In the genomic region with DNA sequence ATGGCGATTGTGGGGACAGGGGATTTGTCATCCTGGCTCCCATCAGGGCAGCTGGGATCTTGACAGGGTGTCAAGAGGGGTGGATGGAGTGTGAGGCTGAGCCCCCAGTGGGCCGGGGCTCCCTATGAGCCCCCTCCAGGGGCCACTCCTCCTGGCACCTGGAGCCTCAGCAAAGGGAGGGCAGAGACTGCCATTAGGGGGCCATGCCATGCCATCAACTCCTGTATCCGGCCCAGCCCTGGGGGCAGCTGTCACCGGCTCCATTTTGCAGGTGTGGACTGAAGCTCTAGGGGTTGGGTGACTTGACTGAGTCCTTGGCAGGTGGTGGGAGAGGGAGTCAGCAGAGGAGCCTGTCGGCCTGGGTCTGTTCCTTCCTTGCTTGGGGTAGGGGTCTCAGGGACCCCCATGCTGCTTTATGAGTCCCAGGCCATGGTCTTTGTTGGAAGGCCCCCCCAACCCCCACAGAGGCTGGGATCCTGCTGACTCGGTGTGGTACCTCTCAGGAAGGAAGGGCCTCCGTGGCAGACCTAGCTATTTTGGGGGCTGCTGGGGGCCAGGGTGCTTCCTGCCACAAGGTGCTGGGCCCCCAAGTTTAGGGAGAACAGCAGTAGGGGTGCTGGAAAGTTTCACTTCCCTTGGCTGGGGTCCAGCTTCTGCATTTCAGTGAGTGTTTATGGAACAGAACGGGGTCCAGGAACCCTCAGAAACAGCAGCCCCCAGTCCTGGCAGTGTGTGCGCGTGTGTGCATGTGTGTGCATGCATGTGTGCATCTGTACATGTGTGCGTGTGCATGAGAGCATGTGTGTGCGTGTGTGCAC, we compare ENCODE assay signal across 13 cellular contexts. TPM values are rescaled to one million over a fixed set of nuclear protein-coding genes. Genes with fewer than 3 reads are reported as not detected.
A peak's percentile ranks its signal among the peaks of the same experiment; 100 is the strongest.
DNase-seq lines count a peak whose midpoint lies in the region; ATAC-seq and TF ChIP-seq lines count a peak whose summit lies in the region.
"Had no signal": no experiment of that assay in that cellular context is flagged by ENCODE, and none has a peak within 500 bp of the region (broad histone marks: within the 10 kb centered on the region; RNA-seq: fewer than 3 reads in every experiment).

No MANE protein-coding gene starts in this region.

- ATAC-seq in Panc1 = 0 out of 2 replicates have a peak, but pooled peaks have one; percentile 4
- ATAC-seq in GM19397 (IDR thresholded peaks at IDR 0.05; ENCODE audit: unreplicated experiment) = no peak
- ATAC-seq: left ventricle myocardium superior had no signal

- TF ChIP-seq CTCF in HEK293 (tag by site-specific recombination; IDR thresholded peaks at IDR 0.05) (no peak), Panc1 (IDR thresholded peaks at IDR 0.05) (no peak)

- H3K36me3 ChIP-seq in HEK293 (ENCODE audit: control insufficient read depth in 2 of 2, insufficient read depth in 1 of 2, low read length in 2 of 2) (no peaks in the 10 kb centered on the region), Panc1 (ENCODE audit: control insufficient read depth, insufficient read depth, low read length) (no peaks in the 10 kb centered on the region)
- H3K36me3 ChIP-seq: gastroesophageal sphincter had no signal

- H3K4me3 ChIP-seq in HEK293 (ENCODE audit: low read depth, low read length) (no peak overlapping the region), Panc1 (ENCODE audit: low read depth in 2 of 2, low read length in 2 of 2) (no peak overlapping the region)
- H3K4me3 ChIP-seq: gastroesophageal sphincter had no signal

- 0 out of 2 replicates have a peak, but pooled peaks cover 2% of the 10 kb centered on the region for H3K27me3 ChIP-seq in Panc1 (ENCODE audit: control insufficient read depth, insufficient read depth, low read length)
- H3K27me3 ChIP-seq in layer of hippocampus (ENCODE audit: control insufficient read depth, insufficient read depth, low read length) = no peaks in the 10 kb centered on the region
- H3K27me3 ChIP-seq: dorsolateral prefrontal cortex had no signal

- in situ Hi-C loops in Panc1 (cut with HindIII; ENCODE audit: low pct_unique_long_range_greater_than_20kb, low sequenced_read_pairs) = no loop called here

- BruUV-seq in Panc1 (replicated peaks; lab: Mats Ljungman, UMichigan) = no TSS peak

- DNase-seq in CD1c-positive myeloid dendritic cell (ENCODE audit: extremely low spot score) (peak; percentile 66), Panc1 (ENCODE audit: low read depth, low spot score) (no peak), H4 (ENCODE audit: low spot score) (no peak), COLO829 (ENCODE audit: low spot score) (no peak), NCI-H2029 (lab: John Stamatoyannopoulos, UW) (no peak)
- DNase-seq: left ventricle myocardium superior, occipital lobe had no signal

- H3K4me1 ChIP-seq in HEK293 (ENCODE audit: control insufficient read depth, insufficient read depth, low read length) (no peaks in the 10 kb centered on the region), Panc1 (ENCODE audit: control insufficient read depth, insufficient read depth, low read length) (peaks cover 4% of the 10 kb centered on the region; the same call in 1 of the 2 replicates)
- H3K4me1 ChIP-seq: gastroesophageal sphincter had no signal

- CTCF ChIA-PET in HEK293 (lab: Yijun Ruan, JAX) = interaction anchor here (1.0 to 3.1 kb wide), 2 partner anchors 10 kb away, joined by 3 to 14 read pairs; no protein-coding TSS in a partner anchor
- CTCF ChIA-PET in Panc1 (lab: Charles Lee) = interaction anchor here (0.6 to 1.0 kb wide), 2 partner anchors 10 to 39 kb away, joined by 3 to 5 read pairs; no protein-coding TSS in a partner anchor

- intact Hi-C loops in Panc1 (cut with micrococcal nuclease; ENCODE audit: unreplicated experiment) = loop anchor here (10.0 kb wide), 1 partner anchor 56 kb away; no protein-coding TSS in a partner anchor

- H3K27ac ChIP-seq in HEK293 (ENCODE audit: extremely low read depth, low read depth, low read length) (no peak overlapping the region), Panc1 (ENCODE audit: low read length) (no peak overlapping the region), layer of hippocampus (ENCODE audit: low read depth, low read length) (peak overlapping the region; percentile 2)
- H3K27ac ChIP-seq: gastroesophageal sphincter had no signal

- POLR2A ChIA-PET in HEK293 (lab: Yijun Ruan, JAX) = no interaction called here
- POLR2A ChIA-PET in Panc1 (lab: Charles Lee) = no interaction called here

- H3K9me3 ChIP-seq in HEK293 (ENCODE audit: control insufficient read depth, insufficient read depth, low read depth, low read length) (no peaks in the 10 kb centered on the region), Panc1 (ENCODE audit: control insufficient read depth, insufficient read depth, low read depth, low read length) (no peaks in the 10 kb centered on the region)
- H3K9me3 ChIP-seq: gastroesophageal sphincter had no signal

TF ChIP-seq in HEK293, 187 proteins besides CTCF, POLR2A, EP300 and RAD21:
- no peak for TF ChIP-seq ZNF37A (tag by site-specific recombination; IDR thresholded peaks at IDR 0.05)
- no peak for TF ChIP-seq ZNF76 (tag by site-specific recombination; IDR thresholded peaks at IDR 0.05; ENCODE audit: borderline replicate concordance, low read depth)
- no peak for TF ChIP-seq MYNN (tag by site-specific recombination; IDR thresholded peaks at IDR 0.05; ENCODE audit: borderline replicate concordance)
- peak; percentile 25; the same call in 1 of the 2 replicates for TF ChIP-seq GLIS2 (tag by site-specific recombination; IDR thresholded peaks at IDR 0.05)
- TF ChIP-seq ZBTB17 (tag by site-specific recombination; IDR thresholded peaks at IDR 0.05) = 0 out of 2 replicates have a peak, but pooled peaks have one; percentile 15

RNA-seq across cellular contexts. Expression of gene ACY3, which starts 1.5 kb away (rescaled TPM):
- total RNA-seq in Panc1 (2021; ENCODE audit: unreplicated experiment) = 0.26 TPM
- polyA plus RNA-seq in Panc1 (2012; ENCODE audit: insufficient read length) = 0.40 TPM
- 0.31 and 0.47 TPM in 2 replicates for total RNA-seq in H4 (2014; rRNA removed; shearing (Covaris generic))
- total RNA-seq: gastroesophageal sphincter, left ventricle myocardium superior had no signal
- polyA plus RNA-seq: BJ had no signal

RNA-seq across cellular contexts. Expression of gene TBX10, which starts 9.4 kb away (rescaled TPM):
- total RNA-seq in Panc1 (2021; ENCODE audit: unreplicated experiment) = not detected
- polyA plus RNA-seq in Panc1 (2012; ENCODE audit: insufficient read length) = not detected
- not detected in 2 replicates for total RNA-seq in H4 (2014; rRNA removed; shearing (Covaris generic))
- total RNA-seq: gastroesophageal sphincter, occipital lobe had no signal
- polyA plus RNA-seq: BJ had no signal

RNA-seq across cellular contexts. Expression of gene NUDT8, which starts 19.3 kb away (rescaled TPM):
- total RNA-seq in Panc1 (2021; ENCODE audit: unreplicated experiment) = 13.2 TPM
- polyA plus RNA-seq in Panc1 (2012; ENCODE audit: insufficient read length) = 13.7 TPM
- total RNA-seq in H4 (2014; rRNA removed; shearing (Covaris generic)) = 12.4 and 15.7 TPM in 2 replicates

RNA-seq across cellular contexts. Expression of gene ALDH3B2, which starts 25.4 kb away (rescaled TPM):
- total RNA-seq in Panc1 (2021; ENCODE audit: unreplicated experiment) = not detected
- not detected for polyA plus RNA-seq in Panc1 (2012; ENCODE audit: insufficient read length)
- not detected in 2 replicates for total RNA-seq in H4 (2014; rRNA removed; shearing (Covaris generic))
- total RNA-seq: dorsolateral prefrontal cortex, left ventricle myocardium superior, occipital lobe had no signal
- polyA plus RNA-seq: BJ had no signal

RNA-seq across cellular contexts. Expression of gene NDUFV1, which starts 42.3 kb away (rescaled TPM):
- total RNA-seq in Panc1 (2021; ENCODE audit: unreplicated experiment) = 281 TPM
- polyA plus RNA-seq in Panc1 (2012; ENCODE audit: insufficient read length) = 441 TPM
- 128 and 143 TPM in 2 replicates for total RNA-seq in H4 (2014; rRNA removed; shearing (Covaris generic))
